19 cellular contexts compared by ENCODE assay signal in the genomic region with DNA sequence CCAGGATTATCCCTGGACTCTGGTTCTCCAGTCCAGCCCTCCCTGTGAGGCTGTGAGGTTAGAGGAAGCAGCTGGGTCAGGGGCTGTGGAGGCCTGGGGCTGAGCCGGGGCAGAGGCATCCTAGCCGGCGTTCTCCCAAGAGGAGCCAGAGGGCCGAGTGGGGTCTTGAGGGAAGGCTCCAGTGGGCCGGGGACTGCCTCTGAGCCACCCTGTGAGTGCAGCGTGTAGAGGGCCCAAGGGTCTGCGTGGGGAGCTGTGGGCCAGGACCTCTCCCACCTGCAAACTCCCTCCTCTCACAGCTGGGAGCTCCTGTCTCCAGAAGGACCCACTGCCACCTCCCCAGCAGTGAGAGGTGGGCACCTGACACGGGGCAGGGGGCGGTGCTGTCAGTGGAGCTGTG. TPM values are rescaled to one million over a fixed set of nuclear protein-coding genes. Genes with fewer than 3 reads are reported as not detected.
"Had no signal": no experiment of that assay in that cellular context is flagged by ENCODE, and none has a peak within 500 bp of the region (broad histone marks: within the 10 kb centered on the region; RNA-seq: fewer than 3 reads in every experiment).

No MANE protein-coding gene starts in this region.

- H3K9me3 Mint-ChIP-seq: activated naive CD8-positive, alpha-beta T cell treated with anti-CD3 and anti-CD28 coated beads for 36 hours; activated T-helper 17 cell treated with anti-CD3 and anti-CD28 coated beads, Interleukin-2, amount 50 U/mL, for 72 hours; stimulated activated naive B cell treated with anti-CD40 and anti-IgM and Interleukin-4, amounts not matched to agents 10 μg/mL and 1 μg/mL and 100 μg/mL, for 72 hours; T-helper 1 cell treated with Interleukin-12 subunit alpha and Interleukin-12 subunit beta and Interleukin-4 antibody, amounts not matched to agents 30 μg/mL and 1 μg/mL, for 36 hours; WTC11 had no signal

- H3K4me3 ChIP-seq: sigmoid colon, smooth muscle cell, testis, uterus had no signal

- H3K4me3 Mint-ChIP-seq: activated naive CD8-positive, alpha-beta T cell treated with anti-CD3 and anti-CD28 coated beads for 36 hours; activated T-helper 17 cell treated with anti-CD3 and anti-CD28 coated beads, Interleukin-2, amount 50 U/mL, for 72 hours; stimulated activated naive B cell treated with anti-CD40 and anti-IgM and Interleukin-4, amounts not matched to agents 10 μg/mL and 1 μg/mL and 100 μg/mL, for 72 hours; T-helper 1 cell treated with Interleukin-12 subunit alpha and Interleukin-12 subunit beta and Interleukin-4 antibody, amounts not matched to agents 30 μg/mL and 1 μg/mL, for 36 hours; WTC11 had no signal

- H3K9me3 ChIP-seq: sigmoid colon, testis, uterus had no signal

- H3K27me3 Mint-ChIP-seq: activated naive CD8-positive, alpha-beta T cell treated with anti-CD3 and anti-CD28 coated beads for 36 hours; stimulated activated naive B cell treated with anti-CD40 and anti-IgM and Interleukin-4, amounts not matched to agents 10 μg/mL and 1 μg/mL and 100 μg/mL, for 72 hours had no signal

- H3K27ac Mint-ChIP-seq: activated naive CD8-positive, alpha-beta T cell treated with anti-CD3 and anti-CD28 coated beads for 36 hours; activated T-helper 17 cell treated with anti-CD3 and anti-CD28 coated beads, Interleukin-2, amount 50 U/mL, for 72 hours; stimulated activated naive B cell treated with anti-CD40 and anti-IgM and Interleukin-4, amounts not matched to agents 10 μg/mL and 1 μg/mL and 100 μg/mL, for 72 hours; T-helper 1 cell treated with Interleukin-12 subunit alpha and Interleukin-12 subunit beta and Interleukin-4 antibody, amounts not matched to agents 30 μg/mL and 1 μg/mL, for 36 hours had no signal

- ATAC-seq: activated T-helper 17 cell treated with anti-CD3 and anti-CD28 coated beads, Interleukin-2, amount 50 U/mL, for 72 hours; left lobe of liver; stimulated activated naive B cell treated with anti-CD40 and anti-IgM and Interleukin-4, amounts not matched to agents 10 μg/mL and 1 μg/mL and 100 μg/mL, for 72 hours; WTC11 had no signal

- H3K36me3 Mint-ChIP-seq: activated naive CD8-positive, alpha-beta T cell treated with anti-CD3 and anti-CD28 coated beads for 36 hours; stimulated activated naive B cell treated with anti-CD40 and anti-IgM and Interleukin-4, amounts not matched to agents 10 μg/mL and 1 μg/mL and 100 μg/mL, for 72 hours; WTC11 had no signal

- H3K27ac ChIP-seq: sigmoid colon, testis, uterus had no signal

- H3K4me2 ChIP-seq: smooth muscle cell had no signal

- H3K27me3 ChIP-seq: sigmoid colon, testis, uterus had no signal

- DNase-seq: activated naive CD8-positive, alpha-beta T cell treated with anti-CD3 and anti-CD28 coated beads for 36 hours; activated T-cell treated with anti-CD3 and anti-CD28 coated beads, Interleukin-2, amount 50 U/mL, for 1 hour; cerebellar nuclear complex; cortex of kidney; occipital lobe; sigmoid colon; stimulated activated CD4-positive, alpha-beta T cell treated with anti-CD3 and anti-CD28 coated beads, Interleukin-2, amount 100 ng/mL, for 48 hours; stimulated activated CD8-positive, alpha-beta memory T cell treated with anti-CD3 and anti-CD28 coated beads, Interleukin-4, amount 100 ng/mL, for 48 hours; stimulated activated naive B cell treated with anti-CD40 and anti-IgM and Interleukin-4, amounts not matched to agents 10 μg/mL and 1 μg/mL and 100 μg/mL, for 72 hours; T1000; testis; trophoblast cell; uterus had no signal

- H3K36me3 ChIP-seq: sigmoid colon, uterus had no signal

- H3K4me1 Mint-ChIP-seq: activated naive CD8-positive, alpha-beta T cell treated with anti-CD3 and anti-CD28 coated beads for 36 hours; activated T-helper 17 cell treated with anti-CD3 and anti-CD28 coated beads, Interleukin-2, amount 50 U/mL, for 72 hours; stimulated activated naive B cell treated with anti-CD40 and anti-IgM and Interleukin-4, amounts not matched to agents 10 μg/mL and 1 μg/mL and 100 μg/mL, for 72 hours had no signal

RNA-seq across cellular contexts. Expression of a gene that starts 41.0 kb away (rescaled TPM):
- total RNA-seq: activated naive CD8-positive, alpha-beta T cell treated with anti-CD3 and anti-CD28 coated beads for 36 hours; activated T-helper 17 cell treated with anti-CD3 and anti-CD28 coated beads, Interleukin-2, amount 50 U/mL, for 72 hours; lung microvascular endothelial cell had no signal
